Comparison of ENCODE assay signal across 12 cellular contexts in genomic region chr19:8373867-8374813, GRCh38. TPM values are rescaled to one million over a fixed set of nuclear protein-coding genes. Genes with fewer than 3 reads are reported as not detected.
DNase-seq lines count a peak whose midpoint lies in the region; ATAC-seq and TF ChIP-seq lines count a peak whose summit lies in the region.
"Had no signal": no experiment of that assay in that cellular context is flagged by ENCODE, and none has a peak within 500 bp of the region (broad histone marks: within the 10 kb centered on the region; RNA-seq: fewer than 3 reads in every experiment).

No MANE protein-coding gene starts in this region.

- H3K79me1 ChIP-seq in neuronal stem cell (ENCODE audit: low read depth, low read length), result no peaks in the 10 kb centered on the region

- H3K27me3 ChIP-seq in SK-N-SH (ENCODE audit: insufficient read depth) (no peaks in the 10 kb centered on the region), neuronal stem cell (ENCODE audit: control insufficient read depth in 3 of 3, insufficient read depth in 3 of 3, low read depth in 1 of 3, low read length in 3 of 3) (no peaks in the 10 kb centered on the region), aorta (ENCODE audit: control insufficient read depth in 1 of 2, insufficient read depth in 2 of 2, low read length in 1 of 2) (no peaks in the 10 kb centered on the region)

- H3K4me2 ChIP-seq in SK-N-SH (no peak overlapping the region), neuronal stem cell (ENCODE audit: insufficient read depth, low read length, poor library complexity, severe bottlenecking) (no peak overlapping the region)

- H3K18ac ChIP-seq in neuronal stem cell (ENCODE audit: low read length), result no peak overlapping the region

- peaks cover 9% of the 10 kb centered on the region in 2 experiments for H3K36me3 ChIP-seq in SK-N-SH (replicated peaks in 1 of 2; ENCODE audit: control insufficient read depth in 1 of 2, insufficient read depth in 2 of 2, low read length in 1 of 2)
- peaks cover 2 to 11% of the 10 kb centered on the region in 2 donors for H3K36me3 ChIP-seq in neuronal stem cell (replicated peaks in 1 of 2; ENCODE audit: control insufficient read depth in 2 of 2, insufficient read depth in 2 of 2, low read length in 2 of 2)
- H3K36me3 ChIP-seq in aorta (ENCODE audit: control insufficient read depth in 1 of 2, insufficient read depth in 2 of 2, low read length in 1 of 2), result no peaks in the 10 kb centered on the region

- ATAC-seq in SK-N-SH treated with all-trans-retinoic acid at 6 μM for 48 hours, result no peak; the same call in 2 of the 3 replicates
- ATAC-seq in esophagus mucosa, result peak; percentile 22
- peak; percentile 49 for ATAC-seq in aorta (ENCODE audit: low FRiP score)

- WGBS in SK-N-SH (ENCODE audit: low lambda C conversion rate), result 82% methylated on average over 19 of the region's 26 CpGs
- no CpG with 5 or more reads among the region's 26 CpGs for WGBS in neuronal stem cell (ENCODE audit: extremely low coverage in 2 of 2, insufficient read length in 2 of 2, insufficient replicate concordance in 1 of 2), 2 donors
- WGBS in aorta, 2 donors, result 80 to 83% methylated on average over 26 of the region's 26 CpGs

- H3K23ac ChIP-seq in neuronal stem cell (ENCODE audit: low read depth, low read length, poor library complexity), result peak overlapping the region; percentile 73

- no peak overlapping the region for H4K91ac ChIP-seq in neuronal stem cell (ENCODE audit: low read depth, low read length, poor library complexity)

- no peaks in the 10 kb centered on the region for H3K79me2 ChIP-seq in SK-N-SH (ENCODE audit: insufficient read depth)

- no peak overlapping the region for H2AK5ac ChIP-seq in neuronal stem cell (ENCODE audit: low read depth, low read length)

- H3K4me3 ChIP-seq in SK-N-SH (ENCODE audit: low read depth in 2 of 2, low read length in 1 of 2) (no peak overlapping the region), neuronal stem cell (ENCODE audit: low read length in 2 of 2) (no peak overlapping the region), aorta (ENCODE audit: low read length in 2 of 2) (no peak overlapping the region)

- H2AFZ ChIP-seq in SK-N-SH (ENCODE audit: low read depth) (no peak overlapping the region), neuronal stem cell (ENCODE audit: low read length) (no peak overlapping the region)

- peak overlapping the region; percentile 53 for H2BK5ac ChIP-seq in neuronal stem cell (ENCODE audit: low read length)

- H2BK15ac ChIP-seq in neuronal stem cell (ENCODE audit: low read length), result peak overlapping the region; percentile 33

- intact Hi-C loops in aorta (cut with DNase I), result no loop called here

- POLR2A ChIA-PET in SK-N-SH (lab: Yijun Ruan, JAX), result no interaction called here

- TF ChIP-seq EP300 in SK-N-SH (IDR thresholded peaks at IDR 0.05; ENCODE audit: borderline replicate concordance in 1 of 2, low read depth in 1 of 2, low read length in 1 of 2), result no peak

- H3K9ac ChIP-seq in SK-N-SH (no peak overlapping the region), neuronal stem cell (ENCODE audit: low read depth, low read length, poor library complexity) (no peak overlapping the region)

- H2BK120ac ChIP-seq in neuronal stem cell (ENCODE audit: low read depth, low read length), result no peak overlapping the region

- no peak overlapping the region for H3K27ac ChIP-seq in SK-N-SH (ENCODE audit: low read depth in 2 of 2, low read length in 1 of 2)
- no peak overlapping the region for H3K27ac ChIP-seq in neuronal stem cell (replicated peaks; ENCODE audit: low read length)
- no peak overlapping the region for H3K27ac ChIP-seq in aorta (ENCODE audit: low read depth in 1 of 2, low read length in 2 of 2)

- H3K9me3 ChIP-seq in SK-N-SH (no peaks in the 10 kb centered on the region), neuronal stem cell (replicated peaks in 1 of 2; ENCODE audit: control insufficient read depth in 2 of 2, insufficient read depth in 1 of 2, low read depth in 1 of 2, low read length in 2 of 2) (no peaks in the 10 kb centered on the region), aorta (ENCODE audit: control insufficient read depth, low read length) (no peaks in the 10 kb centered on the region)

- peak; percentile 20 for DNase-seq in SK-N-SH
- no peak for DNase-seq in neuronal stem cell (ENCODE audit: low spot score)
- DNase-seq in aorta, result peak in 1 of 2 donors; percentile 40
- no peak for DNase-seq in OCI-M1 (lab: John Stamatoyannopoulos, UW)
- no peak for DNase-seq in stimulated activated CD8-positive, alpha-beta memory T cell treated with anti-CD3 and anti-CD28 coated beads, Interleukin-4, amount 100 ng/mL, for 48 hours
- DNase-seq in HCEC 1CT, result no peak
- DNase-seq: activated CD4-positive, alpha-beta T cell treated with anti-CD3 and anti-CD28 coated beads, Interleukin-2, amount 10 ng/mL, durations not matched to agents 24 days and 14 days; T-helper 1 cell had no signal

- H4K20me1 ChIP-seq in SK-N-SH (ENCODE audit: insufficient read depth), result no peaks in the 10 kb centered on the region

- no peaks in the 10 kb centered on the region for H3F3A ChIP-seq in SK-N-SH (replicated peaks; ENCODE audit: insufficient read depth)

- H3K9me2 ChIP-seq in SK-N-SH, result no peaks in the 10 kb centered on the region

- H3K4me1 ChIP-seq in SK-N-SH (ENCODE audit: control insufficient read depth in 1 of 2, insufficient read depth in 2 of 2, low read depth in 1 of 2, low read length in 1 of 2) (no peaks in the 10 kb centered on the region), neuronal stem cell (ENCODE audit: control insufficient read depth in 2 of 2, insufficient read depth in 1 of 2, low read depth in 1 of 2, low read length in 2 of 2) (peaks cover 0 to 2% of the 10 kb centered on the region in 2 donors), aorta (ENCODE audit: control insufficient read depth in 1 of 2, insufficient read depth in 2 of 2, low read length in 2 of 2) (no peaks in the 10 kb centered on the region)

- no peak overlapping the region for H3K4ac ChIP-seq in neuronal stem cell (ENCODE audit: low read length)

- no peak for TF ChIP-seq RAD21 in SK-N-SH (IDR thresholded peaks at IDR 0.05; ENCODE audit: low read length)

- H3K14ac ChIP-seq in neuronal stem cell (ENCODE audit: low read length), result no peak overlapping the region

- H2BK12ac ChIP-seq in neuronal stem cell (ENCODE audit: low read length), result no peak overlapping the region

- no peak for TF ChIP-seq CTCF in SK-N-SH (IDR thresholded peaks at IDR 0.05)

- no peak overlapping the region for H4K8ac ChIP-seq in neuronal stem cell (ENCODE audit: low read depth, low read length)

- CTCF ChIA-PET in SK-N-SH (lab: Yijun Ruan, JAX), result no interaction called here

TF ChIP-seq in SK-N-SH, 30 proteins besides CTCF, POLR2A, EP300 and RAD21 (continues in another document):
- TF ChIP-seq SIN3A (IDR thresholded peaks at IDR 0.05; ENCODE audit: borderline replicate concordance, low read depth, low read length), result no peak
- no peak for TF ChIP-seq FOXM1 (IDR thresholded peaks at IDR 0.05; ENCODE audit: low read depth)

TF ChIP-seq in SK-N-SH treated with all-trans-retinoic acid at 6 μM for 48 hours, 23 proteins besides CTCF, POLR2A, EP300 and RAD21 (continues in another document):
- no peak for TF ChIP-seq POU6F1 (CRISPR knock-in tag; IDR thresholded peaks at IDR 0.05; ENCODE audit: borderline replicate concordance, low read depth)

RNA-seq across cellular contexts. Expression of gene ANGPTL4, which starts 10.2 kb away (rescaled TPM):
- polyA plus RNA-seq in SK-N-SH (2012; rRNA removed), result 62.5 and 71.2 TPM in 2 replicates
- 25.9 and 37.6 TPM in 2 replicates for polyA plus RNA-seq in SK-N-SH (2012; cell fraction: cytosol; rRNA removed)
- 181 and 394 TPM in 2 replicates for polyA plus RNA-seq in SK-N-SH (2012; cell fraction: nucleus; rRNA removed)
- total RNA-seq in esophagus mucosa, result 55.4 TPM
- 2.7 TPM for polyA plus RNA-seq in neuronal stem cell (2013, experiment 1 of 2)
- polyA plus RNA-seq in neuronal stem cell (2013, experiment 2 of 2), result 3.0 TPM
- total RNA-seq in aorta, result 10 to 100 TPM; 39.9 to 45.1 TPM
- 10 to 100 TPM; 10.1 to 19.5 TPM for polyA plus RNA-seq in aorta
- total RNA-seq: A172 had no signal
- polyA plus RNA-seq: IgD-negative memory B cell had no signal

RNA-seq across cellular contexts. Expression of gene RAB11B, which starts 16.0 kb away (rescaled TPM):
- polyA plus RNA-seq in SK-N-SH (2012; rRNA removed), result 70.5 and 127 TPM in 2 replicates
- 50.5 and 81.5 TPM in 2 replicates for polyA plus RNA-seq in SK-N-SH (2012; cell fraction: cytosol; rRNA removed)
- 241 and 251 TPM in 2 replicates for polyA plus RNA-seq in SK-N-SH (2012; cell fraction: nucleus; rRNA removed)
- 52.4 TPM for total RNA-seq in esophagus mucosa
- 104 TPM for polyA plus RNA-seq in neuronal stem cell (2013, experiment 1 of 2)
- polyA plus RNA-seq in neuronal stem cell (2013, experiment 2 of 2), result 102 TPM
- total RNA-seq in aorta, result 100 to 1,000 TPM; 119 TPM
- 100 to 1,000 TPM in 1 of 2 donors, 10 to 100 TPM in 1; 68.6 to 116 TPM for polyA plus RNA-seq in aorta

RNA-seq across cellular contexts. Expression of gene KANK3, which starts 31.1 kb away (rescaled TPM):
- polyA plus RNA-seq in SK-N-SH (2012; rRNA removed), result 0.51 and 0.91 TPM in 2 replicates
- 0.12 and 0.17 TPM in 2 replicates for polyA plus RNA-seq in SK-N-SH (2012; cell fraction: cytosol; rRNA removed)
- 1.5 and 1.7 TPM in 2 replicates for polyA plus RNA-seq in SK-N-SH (2012; cell fraction: nucleus; rRNA removed)
- total RNA-seq in esophagus mucosa, result 1.6 TPM
- 0.50 TPM for polyA plus RNA-seq in neuronal stem cell (2013, experiment 1 of 2)
- polyA plus RNA-seq in neuronal stem cell (2013, experiment 2 of 2), result 0.57 TPM
- total RNA-seq in aorta, result 10 to 100 TPM; 15.9 to 23.9 TPM
- polyA plus RNA-seq in aorta, result 1 to 10 TPM in 1 of 2 donors, under 1 TPM in 1; 0.50 to 1.8 TPM
- polyA plus RNA-seq: IgD-negative memory B cell had no signal

RNA-seq across cellular contexts. Expression of gene MARCHF2, which starts 39.0 kb away (rescaled TPM):
- polyA plus RNA-seq in SK-N-SH (2012; rRNA removed) (52.9 and 57.2 TPM in 2 replicates), aorta (10 to 100 TPM; 50.1 to 61.7 TPM)
- 22.9 and 46.6 TPM in 2 replicates for polyA plus RNA-seq in SK-N-SH (2012; cell fraction: cytosol; rRNA removed)
- polyA plus RNA-seq in SK-N-SH (2012; cell fraction: nucleus; rRNA removed), result 52.6 and 71.9 TPM in 2 replicates
- total RNA-seq in esophagus mucosa (21.4 TPM), aorta (10 to 100 TPM; 61.8 to 70.5 TPM)
- polyA plus RNA-seq in neuronal stem cell (2013, experiment 1 of 2), result 25.7 TPM
- polyA plus RNA-seq in neuronal stem cell (2013, experiment 2 of 2), result 24.5 TPM

RNA-seq across cellular contexts. Expression of gene RPS28, which starts 52.8 kb away (rescaled TPM):
- 410 and 601 TPM in 2 replicates for polyA plus RNA-seq in SK-N-SH (2012; rRNA removed)
- polyA plus RNA-seq in SK-N-SH (2012; cell fraction: cytosol; rRNA removed), result 358 and 452 TPM in 2 replicates
- 158 and 329 TPM in 2 replicates for polyA plus RNA-seq in SK-N-SH (2012; cell fraction: nucleus; rRNA removed)
- total RNA-seq in esophagus mucosa, result 1,802 TPM
- polyA plus RNA-seq in neuronal stem cell (2013, experiment 1 of 2), result 2,413 TPM
- 2,325 TPM for polyA plus RNA-seq in neuronal stem cell (2013, experiment 2 of 2)
- total RNA-seq in aorta, result 100 to 1,000 TPM; 875 to 981 TPM
- polyA plus RNA-seq in aorta, result 100 to 1,000 TPM; 405 to 553 TPM
